ENCODE assay signal across 11 cellular contexts in the genomic region with DNA sequence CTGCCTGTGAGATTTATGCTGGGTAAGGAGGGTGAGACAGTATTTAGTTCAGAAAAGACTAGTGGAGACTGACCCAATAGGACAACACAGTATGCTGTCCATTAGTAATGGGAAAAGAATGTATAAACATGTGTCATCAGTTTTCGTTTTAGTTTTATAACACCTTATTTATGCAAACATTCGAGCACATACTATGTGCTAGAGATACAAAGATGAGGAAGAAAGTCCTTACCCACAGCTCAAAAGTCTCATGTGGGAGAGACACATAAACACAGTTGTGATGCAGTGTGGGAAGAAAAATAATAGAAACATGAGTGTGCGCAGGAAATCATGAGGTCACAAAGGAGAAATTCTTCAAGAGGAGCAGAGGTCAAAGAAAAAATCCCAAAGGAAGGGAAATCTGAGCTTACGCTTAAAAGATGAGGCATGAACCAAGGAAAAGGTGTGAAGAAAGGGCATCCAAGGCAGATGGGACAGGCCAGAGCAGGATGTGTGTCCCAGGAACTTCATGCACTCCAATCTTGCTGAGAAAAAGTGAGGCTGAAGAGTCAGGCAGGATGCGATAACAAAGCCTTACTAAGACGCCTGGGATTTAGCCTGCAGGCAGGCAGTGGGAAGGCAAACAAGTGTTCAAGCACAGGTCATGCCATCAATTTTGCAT. TPM values are rescaled to one million over a fixed set of nuclear protein-coding genes. Genes with fewer than 3 reads are reported as not detected.
DNase-seq lines count a peak whose midpoint lies in the region; ATAC-seq and TF ChIP-seq lines count a peak whose summit lies in the region.
"Had no signal": no experiment of that assay in that cellular context is flagged by ENCODE, and none has a peak within 500 bp of the region (broad histone marks: within the 10 kb centered on the region; RNA-seq: fewer than 3 reads in every experiment).

No MANE protein-coding gene starts in this region.

- no peaks in the 10 kb centered on the region for H3K27me3 Mint-ChIP-seq in activated naive CD4-positive, alpha-beta T cell treated with anti-CD3 and anti-CD28 coated beads, Interleukin-2, amount 10 ng/mL, durations not matched to agents 7 days and 5 days
- no peaks in the 10 kb centered on the region for H3K27me3 Mint-ChIP-seq in dendritic cell treated with granulocyte-macrophage colony-stimulating factor and Interleukin-4, amounts not matched to agents 40 ng/mL and 50 ng/mL, for 4 days
- H3K27me3 Mint-ChIP-seq: CD4-positive, alpha-beta memory T cell had no signal

- TF ChIP-seq POLR2A in GM18505 (IDR thresholded peaks at IDR 0.05; ENCODE audit: borderline replicate concordance, extremely low read depth, insufficient read depth, insufficient read length): no peak

- no peak for TF ChIP-seq CTCF in lung (IDR thresholded peaks at IDR 0.05; ENCODE audit: control extremely low read depth, extremely low read depth)

- in situ Hi-C loops in HAP-1 (cut with MboI; ENCODE audit: low sequenced_read_pairs): no loop called here

- peaks cover 41% of the 10 kb centered on the region for H3K36me3 Mint-ChIP-seq in activated naive CD4-positive, alpha-beta T cell treated with anti-CD3 and anti-CD28 coated beads, Interleukin-2, amount 10 ng/mL, durations not matched to agents 7 days and 5 days
- peaks cover 79% of the 10 kb centered on the region for H3K36me3 Mint-ChIP-seq in dendritic cell treated with granulocyte-macrophage colony-stimulating factor and Interleukin-4, amounts not matched to agents 40 ng/mL and 50 ng/mL, for 4 days (ENCODE audit: low read depth)
- peaks cover 84% of the 10 kb centered on the region for H3K36me3 Mint-ChIP-seq in stimulated activated effector memory CD8-positive, alpha-beta T cell treated with anti-CD3 and anti-CD28 coated beads, Interleukin-12 subunit alpha, Interleukin-12 subunit beta, amount 100 ng/mL, for 72 hours

- H3K9me3 ChIP-seq in lung (ENCODE audit: control insufficient read depth in 2 of 2, insufficient read depth in 1 of 2, low read length in 1 of 2) (no peaks in the 10 kb centered on the region), HAP-1 (no peaks in the 10 kb centered on the region)

- CTCF ChIA-PET in activated naive CD4-positive, alpha-beta T cell treated with anti-CD3 and anti-CD28 coated beads, Interleukin-2, amount 10 ng/mL, durations not matched to agents 7 days and 5 days (lab: Charles Lee): no interaction called here

- no peak for DNase-seq in activated naive CD4-positive, alpha-beta T cell treated with anti-CD3 and anti-CD28 coated beads, Interleukin-2, amount 10 ng/mL, durations not matched to agents 7 days and 5 days
- no peak for DNase-seq in activated naive CD4-positive, alpha-beta T cell treated with anti-CD3 and anti-CD28 coated beads, Interleukin-2, amount 50 U/mL, for 16 hours
- DNase-seq in lung (ENCODE audit: low spot score) (no peak), HAP-1 (ENCODE audit: low spot score in 2 of 2) (no peak)
- DNase-seq in stimulated activated effector memory CD8-positive, alpha-beta T cell treated with anti-CD3 and anti-CD28 coated beads, Interleukin-12 subunit alpha, Interleukin-12 subunit beta, amount 100 ng/mL, for 72 hours (ENCODE audit: low spot score in 2 of 2): no peak
- DNase-seq: CD4-positive, alpha-beta memory T cell; cerebellar nuclear complex; small intestine had no signal

- no peaks in the 10 kb centered on the region for H3K27me3 ChIP-seq in lung (ENCODE audit: control insufficient read depth, insufficient read depth)
- no peaks in the 10 kb centered on the region for H3K27me3 ChIP-seq in HAP-1 (ENCODE audit: low read depth)

- H3K36me3 ChIP-seq in lung (ENCODE audit: control insufficient read depth in 2 of 2, insufficient read depth in 2 of 2, low read length in 2 of 2) (peaks cover 5 to 11% of the 10 kb centered on the region in 2 donors), HAP-1 (replicated peaks) (peaks cover 62% of the 10 kb centered on the region)

- no peaks in the 10 kb centered on the region for H3K9me3 Mint-ChIP-seq in activated naive CD4-positive, alpha-beta T cell treated with anti-CD3 and anti-CD28 coated beads, Interleukin-2, amount 10 ng/mL, durations not matched to agents 7 days and 5 days
- H3K9me3 Mint-ChIP-seq in dendritic cell treated with granulocyte-macrophage colony-stimulating factor and Interleukin-4, amounts not matched to agents 40 ng/mL and 50 ng/mL, for 4 days: no peaks in the 10 kb centered on the region
- H3K9me3 Mint-ChIP-seq in stimulated activated effector memory CD8-positive, alpha-beta T cell treated with anti-CD3 and anti-CD28 coated beads, Interleukin-12 subunit alpha, Interleukin-12 subunit beta, amount 100 ng/mL, for 72 hours: no peaks in the 10 kb centered on the region
- H3K9me3 Mint-ChIP-seq: CD4-positive, alpha-beta memory T cell had no signal

- H3K4me3 Mint-ChIP-seq in activated naive CD4-positive, alpha-beta T cell treated with anti-CD3 and anti-CD28 coated beads, Interleukin-2, amount 10 ng/mL, durations not matched to agents 7 days and 5 days: no peak overlapping the region
- H3K4me3 Mint-ChIP-seq in dendritic cell treated with granulocyte-macrophage colony-stimulating factor and Interleukin-4, amounts not matched to agents 40 ng/mL and 50 ng/mL, for 4 days: no peak overlapping the region
- H3K4me3 Mint-ChIP-seq in stimulated activated effector memory CD8-positive, alpha-beta T cell treated with anti-CD3 and anti-CD28 coated beads, Interleukin-12 subunit alpha, Interleukin-12 subunit beta, amount 100 ng/mL, for 72 hours: no peak overlapping the region
- H3K4me3 Mint-ChIP-seq: CD4-positive, alpha-beta memory T cell had no signal

- peak overlapping the region in 1 of 2 donors; percentile 37 for H3K27ac ChIP-seq in lung (ENCODE audit: low read depth in 1 of 2, low read length in 1 of 2)

- peaks cover 34% of the 10 kb centered on the region for H3K4me1 Mint-ChIP-seq in activated naive CD4-positive, alpha-beta T cell treated with anti-CD3 and anti-CD28 coated beads, Interleukin-2, amount 10 ng/mL, durations not matched to agents 7 days and 5 days
- H3K4me1 Mint-ChIP-seq in dendritic cell treated with granulocyte-macrophage colony-stimulating factor and Interleukin-4, amounts not matched to agents 40 ng/mL and 50 ng/mL, for 4 days (ENCODE audit: low read depth): peaks cover 45% of the 10 kb centered on the region
- H3K4me1 Mint-ChIP-seq in stimulated activated effector memory CD8-positive, alpha-beta T cell treated with anti-CD3 and anti-CD28 coated beads, Interleukin-12 subunit alpha, Interleukin-12 subunit beta, amount 100 ng/mL, for 72 hours: peaks cover 29% of the 10 kb centered on the region

- peak overlapping the region; percentile 16 for H3K27ac Mint-ChIP-seq in activated naive CD4-positive, alpha-beta T cell treated with anti-CD3 and anti-CD28 coated beads, Interleukin-2, amount 10 ng/mL, durations not matched to agents 7 days and 5 days
- peak overlapping the region; percentile 14 for H3K27ac Mint-ChIP-seq in dendritic cell treated with granulocyte-macrophage colony-stimulating factor and Interleukin-4, amounts not matched to agents 40 ng/mL and 50 ng/mL, for 4 days
- no peak overlapping the region for H3K27ac Mint-ChIP-seq in stimulated activated effector memory CD8-positive, alpha-beta T cell treated with anti-CD3 and anti-CD28 coated beads, Interleukin-12 subunit alpha, Interleukin-12 subunit beta, amount 100 ng/mL, for 72 hours

- ATAC-seq in lung (ENCODE audit: insufficient read depth, low FRiP score) (peak; percentile 13), GM18505 (IDR thresholded peaks at IDR 0.05; ENCODE audit: unreplicated experiment) (no peak), GM21515 (IDR thresholded peaks at IDR 0.05; ENCODE audit: unreplicated experiment) (no peak)
- no peak for ATAC-seq in stimulated activated effector memory CD8-positive, alpha-beta T cell treated with anti-CD3 and anti-CD28 coated beads, Interleukin-12 subunit alpha, Interleukin-12 subunit beta, amount 100 ng/mL, for 72 hours

- no peak overlapping the region for H3K4me3 ChIP-seq in lung
- H3K4me3 ChIP-seq in HAP-1: no peak overlapping the region

- 73 to 87% methylated on average over 6 of the region's 6 CpGs for WGBS in lung, 2 donors

- intact Hi-C loops in dendritic cell treated with granulocyte-macrophage colony-stimulating factor and Interleukin-4, amounts not matched to agents 40 ng/mL and 50 ng/mL, for 4 days (cut with micrococcal nuclease): no loop called here

- H3K4me1 ChIP-seq in lung (ENCODE audit: control insufficient read depth in 2 of 2, insufficient read depth in 2 of 2, low read length in 2 of 2): peaks cover 0 to 1% of the 10 kb centered on the region in 2 donors
- no peaks in the 10 kb centered on the region for H3K4me1 ChIP-seq in HAP-1

RNA-seq across cellular contexts. Expression of a gene that starts 8.1 kb away (rescaled TPM):
- 10 to 100 TPM; 10.3 to 19.8 TPM for total RNA-seq in lung
- polyA plus RNA-seq in lung: 10 to 100 TPM; 10.7 to 18.2 TPM
